In genomic region chr22:39682994-39683393, GRCh38 we compare ENCODE assay signal across 32 cellular contexts.
"Had no signal": no experiment of that assay in that cellular context is flagged by ENCODE, and none has a peak within 500 bp of the region (broad histone marks: within the 10 kb centered on the region; RNA-seq: fewer than 3 reads in every experiment).

No MANE protein-coding gene starts in this region.

- H3K27ac ChIP-seq: adrenal gland, ascending aorta, cardiac muscle cell, VCaP had no signal

- H3K27me3 ChIP-seq: adrenal gland, ascending aorta, cardiac muscle cell had no signal

- H3K36me3 ChIP-seq: adrenal gland, ascending aorta, cardiac muscle cell had no signal

- H3K9me3 ChIP-seq: adrenal gland, ascending aorta had no signal

- DNase-seq: activated B cell treated with CpG ODN at 0.5 μM for 24 hours; activated CD4-positive, alpha-beta memory T cell treated with anti-CD3 and anti-CD28 coated beads for 36 hours; activated CD4-positive, alpha-beta T cell treated with anti-CD3 and anti-CD28 coated beads for 4 hours; activated CD4-positive, alpha-beta T cell treated with anti-CD3 and anti-CD28 coated beads, Interleukin-2, amount 10 ng/mL, durations not matched to agents 24 days and 14 days; activated CD4-positive, alpha-beta T cell treated with anti-CD3 and anti-CD28 coated beads, Interleukin-2, amount 50 U/mL, for 1 hour; activated CD4-positive, alpha-beta T cell treated with anti-CD3 and anti-CD28 coated beads, Interleukin-2, amount 50 U/mL, for 4 hours; activated CD4-positive, CD25-positive, alpha-beta regulatory T cell treated with anti-CD3 and anti-CD28 coated beads, Interleukin-2, amount 50 U/mL, for 72 hours; activated CD8-positive, alpha-beta memory T cell treated with anti-CD3 and anti-CD28 coated beads, Interleukin-2, amount 50 U/mL, for 4 hours; activated CD8-positive, alpha-beta T cell treated with anti-CD3 and anti-CD28 coated beads for 36 hours; activated effector memory CD4-positive, alpha-beta T cell treated with anti-CD3 and anti-CD28 coated beads, Interleukin-2, amount 50 U/mL, for 16 hours; activated gamma-delta T cell treated with Interleukin-2 at 50 U/mL for 16 hours; activated naive CD4-positive, alpha-beta T cell; activated naive CD4-positive, alpha-beta T cell treated with anti-CD3 and anti-CD28 coated beads for 36 hours; activated naive CD4-positive, alpha-beta T cell treated with anti-CD3 and anti-CD28 coated beads, Interleukin-2, amount 50 U/mL, for 16 hours; activated naive CD8-positive, alpha-beta T cell treated with anti-CD3 and anti-CD28 coated beads for 36 hours; activated T-cell treated with anti-CD3 and anti-CD28 coated beads for 4 hours; activated T-cell treated with anti-CD3 and anti-CD28 coated beads, Interleukin-2, amount 50 U/mL, for 1 hour; activated T-cell treated with anti-CD3 and anti-CD28 coated beads, Interleukin-2, amount 50 U/mL, for 4 hours; activated T-cell treated with anti-CD3 and anti-CD28 coated beads, Interleukin-2, amount 50 U/mL, for 72 hours; adrenal gland; amniotic stem cell; central memory CD4-positive, alpha-beta T cell; T-cell; T-helper 2 cell; T-helper 9 cell had no signal

- ATAC-seq: activated CD8-positive, alpha-beta T cell treated with anti-CD3 and anti-CD28 coated beads for 36 hours; activated naive CD4-positive, alpha-beta T cell treated with anti-CD3 and anti-CD28 coated beads, Interleukin-2, amount 50 U/mL, for 72 hours; activated T-cell treated with anti-CD3 and anti-CD28 coated beads, Interleukin-2, amount 50 U/mL, for 4 hours; activated T-cell treated with anti-CD3 and anti-CD28 coated beads, Interleukin-2, amount 50 U/mL, for 72 hours; activated T-helper 17 cell treated with anti-CD3 and anti-CD28 coated beads, Interleukin-2, amount 50 U/mL, for 72 hours; T-cell had no signal

- FAIRE-seq: bronchial epithelial cell, TTC549 had no signal

- H3K4me3 ChIP-seq: adrenal gland, ascending aorta, cardiac muscle cell had no signal

- H3K4me1 ChIP-seq: adrenal gland, ascending aorta had no signal
